ENCODE assay signal across 8 cellular contexts in genomic region chr22:35930933-35931332, GRCh38.
DNase-seq lines count a peak whose midpoint lies in the region; ATAC-seq and TF ChIP-seq lines count a peak whose summit lies in the region.

No MANE protein-coding gene starts in this region.

- TF ChIP-seq POLR2A in transverse colon (IDR thresholded peaks at IDR 0.05) = no peak

- TF ChIP-seq EP300 in transverse colon (IDR thresholded peaks at IDR 0.05; ENCODE audit: low read depth) = no peak

- no peaks in the 10 kb centered on the region for H3K36me3 ChIP-seq in transverse colon

- no peaks in the 10 kb centered on the region for H3K9me3 ChIP-seq in transverse colon

- H3K4me3 ChIP-seq in astrocyte of the cerebellum (ENCODE audit: low read depth, low read length) = no peak overlapping the region
- no peak overlapping the region for H3K4me3 ChIP-seq in transverse colon

- peak overlapping the region in 1 of 4 donors; percentile 8 for H3K27ac ChIP-seq in transverse colon

- H3K27me3 ChIP-seq in transverse colon = no peaks in the 10 kb centered on the region

- H3K4me1 ChIP-seq in transverse colon = peaks cover 0 to 12% (median 4%) of the 10 kb centered on the region in 4 donors

- ATAC-seq in GM21526 (IDR thresholded peaks at IDR 0.05; ENCODE audit: low FRiP score, unreplicated experiment) = no peak

- TF ChIP-seq CTCF in astrocyte of the cerebellum (IDR thresholded peaks at IDR 0.05; ENCODE audit: low read depth, low read length, missing control alignments) (peak; percentile 64), transverse colon (IDR thresholded peaks at IDR 0.05) (peak; percentile 52 to 66 (median 62))

- DNase-seq in NCI-H2107 treated with DMSO at 0.1 percent for 48 hours (lab: John Stamatoyannopoulos, UW; ENCODE audit: unreplicated experiment) (peak; percentile 43), NCI-H2107 (lab: John Stamatoyannopoulos, UW) (no peak), NCI-H1694 (lab: John Stamatoyannopoulos, UW) (peak; percentile 9), astrocyte of the cerebellum (ENCODE audit: low read depth) (peak; percentile 70), inferior parietal cortex (ENCODE audit: extremely low spot score) (peak; percentile 64), transverse colon (no peak)
- DNase-seq in NK-92 treated with Interleukin-12 subunit alpha and Interleukin-12 subunit beta, amount 100 ng/mL, for 24 hours (lab: John Stamatoyannopoulos, UW) = no peak

- in situ Hi-C loops in astrocyte of the cerebellum (cut with HindIII; ENCODE audit: low sequenced_read_pairs) = no loop called here
- in situ Hi-C loops in transverse colon (cut with MboI; ENCODE audit: low pct_ligation_motif_present in 1 of 4, low pct_unique_long_range_greater_than_20kb in 1 of 4, low sequenced_read_pairs in 3 of 4) = loop anchor here in 3 of 4 donors (5.0 to 25.0 kb wide), 4 partner anchors 131 to 194 kb away; no protein-coding TSS in a partner anchor

- intact Hi-C loops in transverse colon (cut with DNase I; ENCODE audit: low total_unique reads) = loop anchor here (1.0 kb wide), 1 partner anchor 135 kb away; no protein-coding TSS in a partner anchor

Comparison
In these comparisons a context has a peak if more than half of its experiments do, and no peak if none do; other contexts are left out.
1. DNase-seq: peak in NCI-H2107 treated with DMSO at 0.1 percent for 48 hours (single experiment), NCI-H1694 (single experiment), astrocyte of the cerebellum (single experiment) and inferior parietal cortex (single experiment); none in NCI-H2107 (single experiment), transverse colon (single experiment) and NK-92 treated with Interleukin-12 subunit alpha and Interleukin-12 subunit beta, amount 100 ng/mL, for 24 hours (single experiment).